2 cellular contexts compared by ENCODE assay signal in the genomic region with DNA sequence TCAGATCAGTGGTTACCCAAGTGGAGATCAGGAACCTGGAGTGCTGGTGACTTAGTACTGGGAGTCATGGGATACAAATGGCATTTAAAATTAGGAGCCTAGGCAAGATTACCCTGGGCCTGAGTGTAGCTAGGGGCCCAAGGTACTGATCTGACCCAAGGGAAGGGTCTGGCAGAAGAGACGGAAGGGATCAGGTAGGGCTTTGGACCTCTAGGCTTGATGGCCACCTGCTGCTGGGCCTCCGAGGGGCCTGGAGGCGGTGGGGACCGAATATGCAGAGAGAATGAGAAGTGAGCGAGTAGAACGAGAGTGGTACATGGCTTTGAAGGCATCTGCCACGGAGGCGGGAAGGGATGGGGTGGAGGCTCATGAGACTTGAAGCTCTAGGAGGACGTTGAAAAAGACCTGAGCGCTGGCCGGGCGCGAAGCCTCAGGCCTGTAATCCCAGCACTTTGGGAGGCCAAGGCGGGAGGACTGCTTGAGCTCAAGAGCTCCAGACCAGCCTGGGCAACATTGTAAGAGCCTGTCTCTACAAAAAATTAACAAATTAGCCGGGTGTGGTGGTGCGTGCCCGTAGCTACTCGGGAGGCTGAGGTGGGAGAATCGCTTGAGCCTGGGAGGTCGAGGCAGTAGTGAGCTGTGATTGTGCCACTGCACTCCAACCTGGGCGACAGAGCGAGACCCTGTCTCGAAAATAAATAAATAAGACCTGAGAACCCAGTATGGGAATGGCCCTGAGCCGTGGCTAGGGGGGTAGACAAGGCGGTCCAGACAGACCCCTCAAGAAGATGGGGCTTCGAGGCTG.
TF ChIP-seq lines count a peak whose summit lies in the region.

No MANE protein-coding gene starts in this region.

TF ChIP-seq in HepG2, 621 proteins besides CTCF, POLR2A, EP300 and RAD21 (continues in another document):
- TF ChIP-seq RBFOX2 (IDR thresholded peaks at IDR 0.05; ENCODE audit: low read depth, low read length) (no peak), SALL2 (CRISPR knock-in tag; IDR thresholded peaks at IDR 0.05) (0 out of 2 replicates have a peak, but pooled peaks have one; percentile 5), TCF7 (IDR thresholded peaks at IDR 0.05; ENCODE audit: low read depth) (no peak), PCBP2 (optimal IDR thresholded peaks at IDR 0.05; ENCODE audit: low read depth, low read length, poor library complexity, severe bottlenecking) (no peak), ZNF501 (CRISPR knock-in tag; IDR thresholded peaks at IDR 0.05) (no peak), MLLT10 (CRISPR knock-in tag; IDR thresholded peaks at IDR 0.05) (no peak), SP140L (CRISPR knock-in tag; IDR thresholded peaks at IDR 0.05; ENCODE audit: borderline replicate concordance) (no peak), ZFP82 (CRISPR knock-in tag; IDR thresholded peaks at IDR 0.05; ENCODE audit: borderline replicate concordance) (0 out of 2 replicates have a peak, but pooled peaks have one; percentile 2), ZNF572 (CRISPR knock-in tag; IDR thresholded peaks at IDR 0.05) (0 out of 2 replicates have a peak, but pooled peaks have one; percentile 9), SP4 (CRISPR knock-in tag; IDR thresholded peaks at IDR 0.05) (0 out of 2 replicates have a peak, but pooled peaks have one; percentile 17), MTA3 (CRISPR knock-in tag; IDR thresholded peaks at IDR 0.05) (no peak), SALL1 (CRISPR knock-in tag; IDR thresholded peaks at IDR 0.05) (no peak)
- TF ChIP-seq, protein P1, sequence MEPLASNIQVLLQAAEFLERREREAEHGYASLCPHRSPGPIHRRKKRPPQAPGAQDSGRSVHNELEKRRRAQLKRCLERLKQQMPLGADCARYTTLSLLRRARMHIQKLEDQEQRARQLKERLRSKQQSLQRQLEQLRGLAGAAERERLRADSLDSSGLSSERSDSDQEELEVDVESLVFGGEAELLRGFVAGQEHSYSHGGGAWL (CRISPR knock-in tag; IDR thresholded peaks at IDR 0.05): no peak
- TF ChIP-seq, protein P2, sequence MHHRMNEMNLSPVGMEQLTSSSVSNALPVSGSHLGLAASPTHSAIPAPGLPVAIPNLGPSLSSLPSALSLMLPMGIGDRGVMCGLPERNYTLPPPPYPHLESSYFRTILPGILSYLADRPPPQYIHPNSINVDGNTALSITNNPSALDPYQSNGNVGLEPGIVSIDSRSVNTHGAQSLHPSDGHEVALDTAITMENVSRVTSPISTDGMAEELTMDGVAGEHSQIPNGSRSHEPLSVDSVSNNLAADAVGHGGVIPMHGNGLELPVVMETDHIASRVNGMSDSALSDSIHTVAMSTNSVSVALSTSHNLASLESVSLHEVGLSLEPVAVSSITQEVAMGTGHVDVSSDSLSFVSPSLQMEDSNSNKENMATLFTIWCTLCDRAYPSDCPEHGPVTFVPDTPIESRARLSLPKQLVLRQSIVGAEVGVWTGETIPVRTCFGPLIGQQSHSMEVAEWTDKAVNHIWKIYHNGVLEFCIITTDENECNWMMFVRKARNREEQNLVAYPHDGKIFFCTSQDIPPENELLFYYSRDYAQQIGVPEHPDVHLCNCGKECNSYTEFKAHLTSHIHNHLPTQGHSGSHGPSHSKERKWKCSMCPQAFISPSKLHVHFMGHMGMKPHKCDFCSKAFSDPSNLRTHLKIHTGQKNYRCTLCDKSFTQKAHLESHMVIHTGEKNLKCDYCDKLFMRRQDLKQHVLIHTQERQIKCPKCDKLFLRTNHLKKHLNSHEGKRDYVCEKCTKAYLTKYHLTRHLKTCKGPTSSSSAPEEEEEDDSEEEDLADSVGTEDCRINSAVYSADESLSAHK (CRISPR knock-in tag; IDR thresholded peaks at IDR 0.05; ENCODE audit: borderline replicate concordance): no peak
- TF ChIP-seq, protein P3, sequence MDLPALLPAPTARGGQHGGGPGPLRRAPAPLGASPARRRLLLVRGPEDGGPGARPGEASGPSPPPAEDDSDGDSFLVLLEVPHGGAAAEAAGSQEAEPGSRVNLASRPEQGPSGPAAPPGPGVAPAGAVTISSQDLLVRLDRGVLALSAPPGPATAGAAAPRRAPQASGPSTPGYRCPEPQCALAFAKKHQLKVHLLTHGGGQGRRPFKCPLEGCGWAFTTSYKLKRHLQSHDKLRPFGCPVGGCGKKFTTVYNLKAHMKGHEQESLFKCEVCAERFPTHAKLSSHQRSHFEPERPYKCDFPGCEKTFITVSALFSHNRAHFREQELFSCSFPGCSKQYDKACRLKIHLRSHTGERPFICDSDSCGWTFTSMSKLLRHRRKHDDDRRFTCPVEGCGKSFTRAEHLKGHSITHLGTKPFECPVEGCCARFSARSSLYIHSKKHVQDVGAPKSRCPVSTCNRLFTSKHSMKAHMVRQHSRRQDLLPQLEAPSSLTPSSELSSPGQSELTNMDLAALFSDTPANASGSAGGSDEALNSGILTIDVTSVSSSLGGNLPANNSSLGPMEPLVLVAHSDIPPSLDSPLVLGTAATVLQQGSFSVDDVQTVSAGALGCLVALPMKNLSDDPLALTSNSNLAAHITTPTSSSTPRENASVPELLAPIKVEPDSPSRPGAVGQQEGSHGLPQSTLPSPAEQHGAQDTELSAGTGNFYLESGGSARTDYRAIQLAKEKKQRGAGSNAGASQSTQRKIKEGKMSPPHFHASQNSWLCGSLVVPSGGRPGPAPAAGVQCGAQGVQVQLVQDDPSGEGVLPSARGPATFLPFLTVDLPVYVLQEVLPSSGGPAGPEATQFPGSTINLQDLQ (CRISPR knock-in tag; IDR thresholded peaks at IDR 0.05): 0 out of 2 replicates have a peak, but pooled peaks have one; percentile 60
- TF ChIP-seq, protein P4, sequence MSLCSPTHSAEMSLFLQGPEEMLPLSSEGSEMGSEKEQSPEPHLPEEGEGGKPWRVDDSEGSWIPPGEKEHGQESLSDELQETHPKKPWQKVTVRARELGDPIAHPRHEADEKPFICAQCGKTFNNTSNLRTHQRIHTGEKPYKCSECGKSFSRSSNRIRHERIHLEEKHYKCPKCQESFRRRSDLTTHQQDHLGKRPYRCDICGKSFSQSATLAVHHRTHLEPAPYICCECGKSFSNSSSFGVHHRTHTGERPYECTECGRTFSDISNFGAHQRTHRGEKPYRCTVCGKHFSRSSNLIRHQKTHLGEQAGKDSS (CRISPR knock-in tag; IDR thresholded peaks at IDR 0.05; ENCODE audit: borderline replicate concordance, low read depth): no peak

TF ChIP-seq in GM12891, 5 proteins besides CTCF, POLR2A, EP300 and RAD21:
- no peak for TF ChIP-seq POLR2AphosphoS5 (IDR thresholded peaks at IDR 0.05; ENCODE audit: low read depth, low read length)
- TF ChIP-seq PAX5 (IDR thresholded peaks at IDR 0.05; ENCODE audit: insufficient read depth, low read length, severe bottlenecking): no peak
- no peak for TF ChIP-seq TAF1 (IDR thresholded peaks at IDR 0.05; ENCODE audit: low read depth, low read length)
- TF ChIP-seq POU2F2 (IDR thresholded peaks at IDR 0.05; ENCODE audit: low read depth, low read length): no peak; the same call in 1 of the 2 replicates
- TF ChIP-seq SPI1 (IDR thresholded peaks at IDR 0.05; ENCODE audit: low read depth, low read length): no peak
TF ChIP-seq in GM12891: peak in this region for 0.
